Comparison of ENCODE assay signal across 7 cellular contexts in the genomic region with DNA sequence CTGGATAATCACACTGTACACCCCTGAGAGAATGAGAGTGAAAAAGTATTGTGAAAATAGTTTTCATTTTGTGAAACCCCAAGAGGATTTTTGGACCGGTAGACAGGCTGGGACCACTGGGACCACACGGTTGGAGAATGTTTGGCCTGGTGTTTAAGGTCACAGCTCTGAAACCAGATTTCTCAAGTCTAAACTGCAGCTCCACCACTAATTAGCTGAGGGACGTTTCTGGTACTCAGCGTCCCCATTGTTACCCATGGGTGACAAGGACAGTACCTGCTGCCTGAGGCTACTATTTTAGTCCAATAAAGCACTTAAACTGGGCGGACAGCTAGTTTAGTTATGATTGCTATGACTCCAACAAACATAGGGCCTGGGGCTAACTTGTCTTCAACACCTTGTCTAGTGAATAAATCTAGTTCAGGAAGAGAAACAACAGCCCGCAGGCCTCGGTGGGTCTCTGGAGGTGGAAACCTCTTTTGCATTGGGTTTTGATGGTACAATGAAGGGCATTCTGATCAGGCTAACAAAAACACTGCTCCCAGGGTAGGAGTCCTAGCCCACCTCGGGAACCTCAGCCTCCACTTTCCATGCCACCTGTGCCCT. TPM values are rescaled to one million over a fixed set of nuclear protein-coding genes. Genes with fewer than 3 reads are reported as not detected.
DNase-seq lines count a peak whose midpoint lies in the region; ATAC-seq and TF ChIP-seq lines count a peak whose summit lies in the region.

No MANE protein-coding gene starts in this region.

- no peak for TF ChIP-seq POLR2A in stomach (IDR thresholded peaks at IDR 0.05)

- no peak for ATAC-seq in activated CD8-positive, alpha-beta T cell treated with anti-CD3 and anti-CD28 coated beads for 36 hours
- no peak for ATAC-seq in GM18498 (IDR thresholded peaks at IDR 0.05; ENCODE audit: unreplicated experiment)
- no peak for ATAC-seq in GM21786 (IDR thresholded peaks at IDR 0.05; ENCODE audit: unreplicated experiment)

- CTCF ChIA-PET in activated CD8-positive, alpha-beta T cell treated with anti-CD3 and anti-CD28 coated beads for 36 hours (lab: Charles Lee) = interaction anchor here (1.2 to 1.4 kb wide), 2 partner anchors 153 to 291 kb away, joined by 3 to 4 read pairs; no protein-coding TSS in a partner anchor

- 53 to 68% (median 60%) methylated on average over 5 to 8 of the region's 8 CpGs for WGBS in stomach, 5 donors

- H3K27ac ChIP-seq in HUES48 (ENCODE audit: low read depth, low read length) (peak overlapping the region; percentile 100), iPS-18a (ENCODE audit: low read length) (peak overlapping the region; percentile 91), stomach (peak overlapping the region; percentile 90 to 98 (median 97))

- H3K27me3 Mint-ChIP-seq in activated CD8-positive, alpha-beta T cell treated with anti-CD3 and anti-CD28 coated beads for 36 hours = no peaks in the 10 kb centered on the region

- no peak for TF ChIP-seq EP300 in stomach (IDR thresholded peaks at IDR 0.05)

- H3K4me3 Mint-ChIP-seq in activated CD8-positive, alpha-beta T cell treated with anti-CD3 and anti-CD28 coated beads for 36 hours = peak overlapping the region; percentile 89

- peak overlapping the region; percentile 97 for H3K4me3 ChIP-seq in HUES48 (ENCODE audit: low read depth, low read length)
- H3K4me3 ChIP-seq in iPS-18a (ENCODE audit: low read length) = peak overlapping the region; percentile 81
- peak overlapping the region; percentile 49 to 67 (median 54) for H3K4me3 ChIP-seq in stomach

- H3K36me3 ChIP-seq in HUES48 (ENCODE audit: control insufficient read depth, insufficient read depth, low read length) (peaks cover 31% of the 10 kb centered on the region), iPS-18a (ENCODE audit: control insufficient read depth, low read depth, low read length) (peaks cover 15% of the 10 kb centered on the region), stomach (peaks cover 8 to 25% (median 23%) of the 10 kb centered on the region in 4 donors)

- no peaks in the 10 kb centered on the region for H3K9me3 Mint-ChIP-seq in activated CD8-positive, alpha-beta T cell treated with anti-CD3 and anti-CD28 coated beads for 36 hours

- peaks cover 6% of the 10 kb centered on the region; the same call in 1 of the 2 replicates for H3K4me1 ChIP-seq in HUES48 (ENCODE audit: control insufficient read depth, insufficient read depth, low read length)
- no peaks in the 10 kb centered on the region for H3K4me1 ChIP-seq in iPS-18a (ENCODE audit: control insufficient read depth, low read depth, low read length)
- H3K4me1 ChIP-seq in stomach = peaks cover 0 to 7% (median 0%) of the 10 kb centered on the region in 4 donors

- peaks cover 25% of the 10 kb centered on the region for H3K4me1 Mint-ChIP-seq in activated CD8-positive, alpha-beta T cell treated with anti-CD3 and anti-CD28 coated beads for 36 hours (ENCODE audit: low read depth)

- TF ChIP-seq CTCF in activated CD8-positive, alpha-beta T cell treated with anti-CD3 and anti-CD28 coated beads for 36 hours (IDR thresholded peaks at IDR 0.05) = no peak
- TF ChIP-seq CTCF in stomach (IDR thresholded peaks at IDR 0.05) = no peak

- H3K9me3 ChIP-seq in HUES48 (ENCODE audit: control insufficient read depth, insufficient read depth, low read length) (no peaks in the 10 kb centered on the region), iPS-18a (ENCODE audit: control insufficient read depth, low read depth, low read length) (peaks cover 7% of the 10 kb centered on the region), stomach (no peaks in the 10 kb centered on the region)

- H3K36me3 Mint-ChIP-seq in activated CD8-positive, alpha-beta T cell treated with anti-CD3 and anti-CD28 coated beads for 36 hours (ENCODE audit: low read depth) = peaks cover 25% of the 10 kb centered on the region

- intact Hi-C loops in activated CD8-positive, alpha-beta T cell treated with anti-CD3 and anti-CD28 coated beads for 36 hours (cut with micrococcal nuclease) = loop anchor here (2.0 kb wide), 1 partner anchor 39 kb away; a partner anchor contains a TSS
- intact Hi-C loops in stomach (cut with DNase I; ENCODE audit: low total_unique reads) = no loop called here

- H3K9ac ChIP-seq in HUES48 (ENCODE audit: low read depth, low read length) (peak overlapping the region; percentile 94), iPS-18a (ENCODE audit: low read length) (peak overlapping the region; percentile 97)

- no peak for DNase-seq in activated CD8-positive, alpha-beta T cell treated with anti-CD3 and anti-CD28 coated beads for 36 hours
- no peak for DNase-seq in stomach
- DNase-seq in NCI-H128 (lab: John Stamatoyannopoulos, UW; ENCODE audit: unreplicated experiment) = no peak

- POLR2A ChIA-PET in activated CD8-positive, alpha-beta T cell treated with anti-CD3 and anti-CD28 coated beads for 36 hours (lab: Charles Lee) = interaction anchor here (1.8 to 3.6 kb wide), 2 partner anchors 13 to 42 kb away, joined by 9 to 42 read pairs; a partner anchor contains a TSS

- H3K27ac Mint-ChIP-seq in activated CD8-positive, alpha-beta T cell treated with anti-CD3 and anti-CD28 coated beads for 36 hours = peak overlapping the region; percentile 97

- no peaks in the 10 kb centered on the region; the same call in 1 of the 2 replicates for H3K27me3 ChIP-seq in HUES48 (ENCODE audit: control insufficient read depth, insufficient read depth, low read length)
- no peaks in the 10 kb centered on the region for H3K27me3 ChIP-seq in iPS-18a (ENCODE audit: control insufficient read depth, insufficient read depth, low read length)
- peaks cover 0 to 15% (median 0%) of the 10 kb centered on the region in 3 donors for H3K27me3 ChIP-seq in stomach

RNA-seq across cellular contexts. Expression of a gene that starts 0.5 kb away (rescaled TPM):
- total RNA-seq in activated CD8-positive, alpha-beta T cell treated with anti-CD3 and anti-CD28 coated beads for 36 hours = 10 to 100 TPM; 57.1 to 62.0 TPM
- 10 to 100 TPM in 4 of 5 donors, 1 to 10 TPM in 1; 6.4 to 52.3 (median 23.8) TPM for total RNA-seq in stomach
- polyA plus RNA-seq in stomach = 10 to 100 TPM; 13.9 to 20.6 (median 14.4) TPM

RNA-seq across cellular contexts. Expression of a gene that starts 13.8 kb away (rescaled TPM):
- 10 to 100 TPM; 56.1 to 61.3 TPM for total RNA-seq in activated CD8-positive, alpha-beta T cell treated with anti-CD3 and anti-CD28 coated beads for 36 hours
- total RNA-seq in stomach = 100 to 1,000 TPM in 1 of 5 donors, 10 to 100 TPM in 4; 35.6 to 156 (median 57.8) TPM
- polyA plus RNA-seq in stomach = 10 to 100 TPM; 31.2 to 50.9 (median 38.6) TPM

RNA-seq across cellular contexts. Expression of a gene that starts 38.7 kb away (rescaled TPM):
- total RNA-seq in activated CD8-positive, alpha-beta T cell treated with anti-CD3 and anti-CD28 coated beads for 36 hours = 100 to 1,000 TPM; 243 to 246 TPM
- 100 to 1,000 TPM in 3 of 5 donors, 10 to 100 TPM in 2; 66.8 to 278 (median 115) TPM for total RNA-seq in stomach
- polyA plus RNA-seq in stomach = 10 to 100 TPM; 59.3 to 81.4 (median 63.4) TPM
